ENCODE assay signal across 8 cellular contexts in genomic region chr1:211578640-211579433, GRCh38. TPM values are rescaled to one million over a fixed set of nuclear protein-coding genes. Genes with fewer than 3 reads are reported as not detected.
A peak's percentile ranks its signal among the peaks of the same experiment; 100 is the strongest.
DNase-seq lines count a peak whose midpoint lies in the region; ATAC-seq, FAIRE-seq and TF ChIP-seq lines count a peak whose summit lies in the region.

Gene SLC30A1, minus strand, starts transcription at chr1:211579161. Its CDS starts 549 bp downstream, at chr1:211578612.

- peak within 1 kb of the TSS; percentile 84 to 87 for H3K27ac Mint-ChIP-seq in T-cell
- peak within 1 kb of the TSS; percentile 92 for H3K27ac Mint-ChIP-seq in progenitor cell of endocrine pancreas

- intact Hi-C loops in adrenal gland (cut with DNase I): loop anchor here in 1 of 2 donors (2.0 to 5.0 kb wide), 2 partner anchors 62 to 76 kb away; no protein-coding TSS in a partner anchor
- intact Hi-C loops in heart right ventricle (cut with DNase I): loop anchor here (1.0 to 10.0 kb wide), 12 partner anchors 33 to 107 kb away; no protein-coding TSS in a partner anchor

- 0% methylated on average over 26 to 97 of the region's 97 CpGs; no CpG with 5 or more reads in 1 of the 4 donors for WGBS in adrenal gland, 4 donors
- WGBS in heart right ventricle, 2 donors: 0% methylated on average over 88 to 97 of the region's 97 CpGs

- H3K9me3 Mint-ChIP-seq in T-cell: no peaks in the 10 kb centered on the region
- H3K9me3 Mint-ChIP-seq in progenitor cell of endocrine pancreas (ENCODE audit: low read depth): peaks cover 2% of the 10 kb centered on the region

- TF ChIP-seq POLR2A in GM12891 (IDR thresholded peaks at IDR 0.05; ENCODE audit: low read depth, low read length) (peak; percentile 89), adrenal gland (IDR thresholded peaks at IDR 0.05) (peak; percentile 86 to 97)

- H3K4me1 Mint-ChIP-seq in T-cell (peaks cover 32 to 43% (median 38%) of the 10 kb centered on the region in 3 donors), progenitor cell of endocrine pancreas (ENCODE audit: low read depth) (peaks cover 14% of the 10 kb centered on the region)

- H3K36me3 Mint-ChIP-seq in T-cell (peaks cover 14% of the 10 kb centered on the region), progenitor cell of endocrine pancreas (ENCODE audit: insufficient read depth) (peaks cover 4% of the 10 kb centered on the region)

- no peaks in the 10 kb centered on the region for H3K9me3 ChIP-seq in adrenal gland (replicated peaks in 1 of 3)
- no peaks in the 10 kb centered on the region for H3K9me3 ChIP-seq in heart right ventricle

- H3K27me3 Mint-ChIP-seq in T-cell (no peaks in the 10 kb centered on the region), progenitor cell of endocrine pancreas (peaks cover 8% of the 10 kb centered on the region)

- FAIRE-seq in GM12891 (lab: Jason Lieb, UNC): peak; percentile 93

- H3K27me3 ChIP-seq in adrenal gland (no peaks in the 10 kb centered on the region), heart right ventricle (no peaks in the 10 kb centered on the region)

- CTCF ChIA-PET in T-cell (lab: Charles Lee): interaction anchor here (0.6 to 2.8 kb wide), 9 partner anchors 24 to 255 kb away, joined by 3 to 14 read pairs (median 4); no protein-coding TSS in a partner anchor

- peak within 1 kb of the TSS; percentile 89 to 94 (median 90) for H3K4me3 Mint-ChIP-seq in T-cell
- H3K4me3 Mint-ChIP-seq in progenitor cell of endocrine pancreas (ENCODE audit: low read depth): peak within 1 kb of the TSS; percentile 93

- H3K4me3 ChIP-seq in adrenal gland (peak within 1 kb of the TSS; percentile 97 to 98 (median 97)), heart right ventricle (peak within 1 kb of the TSS; percentile 83 to 97 (median 94))

- POLR2A ChIA-PET in T-cell (lab: Charles Lee): interaction anchor here in 1 of 2 donors (0.6 kb wide), 2 partner anchors 103 to 583 kb away, joined by 3 read pairs; no protein-coding TSS in a partner anchor

- H3K4me1 ChIP-seq in adrenal gland (replicated peaks in 1 of 2) (peaks cover 32 to 47% of the 10 kb centered on the region in 2 donors), heart right ventricle (peaks cover 0 to 72% (median 35%) of the 10 kb centered on the region in 9 donors)

- DNase-seq in GM12891 (ENCODE audit: insufficient read length, low spot score) (peak; percentile 94), NCI-H1436 treated with DMSO at 0.1 percent for 48 hours (lab: John Stamatoyannopoulos, UW) (peak; percentile 90), T-cell (peak; percentile 97 to 100 (median 99)), adrenal gland (peak; percentile 100), heart right ventricle (peak; percentile 100), progenitor cell of endocrine pancreas (ENCODE audit: low spot score, unreplicated experiment) (peak; percentile 96), ureter (ENCODE audit: low spot score) (peak; percentile 100)

- H3K36me3 ChIP-seq in adrenal gland (replicated peaks in 1 of 2): peaks cover 0 to 4% of the 10 kb centered on the region in 2 donors
- peaks cover 0 to 26% (median 12%) of the 10 kb centered on the region in 9 donors for H3K36me3 ChIP-seq in heart right ventricle

- peak; percentile 87 for ATAC-seq in HG02840 (IDR thresholded peaks at IDR 0.05; ENCODE audit: low FRiP score, unreplicated experiment)
- ATAC-seq in T-cell (replicated peaks in 1 of 4): peak; percentile 88 to 93 (median 90)
- ATAC-seq in heart right ventricle: peak; percentile 96 to 98 (median 98)

- TF ChIP-seq CTCF in adrenal gland (IDR thresholded peaks at IDR 0.05) (no peak), heart right ventricle (IDR thresholded peaks at IDR 0.05) (no peak), progenitor cell of endocrine pancreas (IDR thresholded peaks at IDR 0.05; ENCODE audit: unreplicated experiment) (no peak)

- H3K27ac ChIP-seq in adrenal gland (peak within 1 kb of the TSS; percentile 71 to 95 (median 94)), heart right ventricle (peak within 1 kb of the TSS; percentile 93 to 99 (median 96))

TF ChIP-seq in GM12891, 5 proteins besides CTCF, POLR2A, EP300 and RAD21:
- peak; percentile 83 for TF ChIP-seq TAF1 (IDR thresholded peaks at IDR 0.05; ENCODE audit: low read depth, low read length)
- no peak for TF ChIP-seq SPI1 (IDR thresholded peaks at IDR 0.05; ENCODE audit: low read depth, low read length)
- peak; percentile 89 for TF ChIP-seq PAX5 (IDR thresholded peaks at IDR 0.05; ENCODE audit: insufficient read depth, low read length, severe bottlenecking)
- TF ChIP-seq POU2F2 (IDR thresholded peaks at IDR 0.05; ENCODE audit: low read depth, low read length): peak; percentile 65; the same call in 1 of the 2 replicates
- TF ChIP-seq POLR2AphosphoS5 (IDR thresholded peaks at IDR 0.05; ENCODE audit: low read depth, low read length): peak; percentile 93
TF ChIP-seq in GM12891: peak in this region for 4.

RNA-seq across cellular contexts. Expression of gene SLC30A1, which starts in this region (rescaled TPM):
- 6.1 TPM for polyA plus RNA-seq in GM12891 (2012; ENCODE audit: low read depth, missing spikeins)
- total RNA-seq in T-cell: 10 to 100 TPM in 2 of 5 donors, 1 to 10 TPM in 3; 4.7 to 11.8 (median 9.4) TPM
- total RNA-seq in adrenal gland: 10 to 100 TPM; 22.1 to 82.6 (median 48.6) TPM
- 10 to 100 TPM in 1 of 3 donors, 1 to 10 TPM in 2; 4.6 to 49.6 (median 6.4) TPM for polyA plus RNA-seq in adrenal gland
- total RNA-seq in heart right ventricle: 10 to 100 TPM in 9 of 10 donors, 1 to 10 TPM in 1; 8.1 to 26.5 (median 16.1) TPM
- 1 to 10 TPM; 1.4 to 4.2 TPM for polyA plus RNA-seq in heart right ventricle
- total RNA-seq in progenitor cell of endocrine pancreas: 8.7 and 9.3 TPM in 2 replicates
- 28.9 TPM for total RNA-seq in ureter

Comparison
In these comparisons a context has a peak if more than half of its experiments do, and no peak if none do; other contexts are left out.
1. Peak in every context shown above with its lines: DNase-seq, ATAC-seq, H3K4me3 ChIP-seq and H3K27ac ChIP-seq.